ENCODE assay signal across 1 cellular context in genomic region chr3:15098503-15099363, GRCh38.
TF ChIP-seq lines count a peak whose summit lies in the region.

TSS of gene RBSN (minus strand) at chr3:15099148. CDS start at chr3:15096120, 3,028 bp downstream.

TF ChIP-seq in HEK293, 187 proteins besides CTCF, POLR2A, EP300 and RAD21 (continued from another document and continues in another):
- TF ChIP-seq INSM2 (tag by site-specific recombination; IDR thresholded peaks at IDR 0.05) (peak; percentile 69), RBAK (tag by site-specific recombination; IDR thresholded peaks at IDR 0.05) (peak; percentile 15; the same call in 1 of the 2 replicates), ZNF221 (tag by site-specific recombination; IDR thresholded peaks at IDR 0.05; ENCODE audit: borderline replicate concordance) (no peak), ZFHX2 (tag by site-specific recombination; conservative IDR thresholded peaks at IDR 0.05) (peak; percentile 100), REST (tag by site-specific recombination; IDR thresholded peaks at IDR 0.05) (no peak; the same call in none of the 2 replicates), ZNF707 (tag by site-specific recombination; IDR thresholded peaks at IDR 0.05) (no peak), GFI1B (tag by site-specific recombination; IDR thresholded peaks at IDR 0.05) (peak; percentile 15; the same call in 1 of the 2 replicates), MZF1 (tag by site-specific recombination; IDR thresholded peaks at IDR 0.05; ENCODE audit: borderline replicate concordance) (peak; percentile 86; the same call in 1 of the 2 replicates), PRDM2 (tag by site-specific recombination; IDR thresholded peaks at IDR 0.05; ENCODE audit: borderline replicate concordance) (0 out of 2 replicates have a peak, but pooled peaks have one; percentile 21), ZNF701 (tag by site-specific recombination; IDR thresholded peaks at IDR 0.05) (no peak), ZNF112 (tag by site-specific recombination; IDR thresholded peaks at IDR 0.05) (no peak), SP2 (tag by site-specific recombination; IDR thresholded peaks at IDR 0.05) (peak; percentile 99), KLF1 (tag by site-specific recombination; IDR thresholded peaks at IDR 0.05) (peak; percentile 94), ZNF792 (tag by site-specific recombination; IDR thresholded peaks at IDR 0.05) (peak; percentile 86), BCL6B (tag by site-specific recombination; IDR thresholded peaks at IDR 0.05) (peak; percentile 20; the same call in 1 of the 2 replicates), ZSCAN16 (tag by site-specific recombination; IDR thresholded peaks at IDR 0.05) (0 out of 2 replicates have a peak, but pooled peaks have one; percentile 68), PATZ1 (tag by site-specific recombination; IDR thresholded peaks at IDR 0.05) (peak; percentile 95), ZNF302 (tag by site-specific recombination; IDR thresholded peaks at IDR 0.05; ENCODE audit: low read depth) (no peak), YY2 (tag by site-specific recombination; IDR thresholded peaks at IDR 0.05) (peak; percentile 99), ZSCAN18 (tag by site-specific recombination; IDR thresholded peaks at IDR 0.05) (peak; percentile 46; the same call in 1 of the 2 replicates), ZNF335 (tag by site-specific recombination; conservative IDR thresholded peaks at IDR 0.05) (peak; percentile 95), BCL11B (tag by site-specific recombination; IDR thresholded peaks at IDR 0.05; ENCODE audit: low read depth) (no peak), ZSCAN4 (tag by site-specific recombination; IDR thresholded peaks at IDR 0.05) (peak; percentile 94), AEBP2 (tag by site-specific recombination; IDR thresholded peaks at IDR 0.05; ENCODE audit: borderline replicate concordance) (0 out of 2 replicates have a peak, but pooled peaks have one; percentile 26), GLIS1 (tag by site-specific recombination; IDR thresholded peaks at IDR 0.05) (peak; percentile 31; the same call in 1 of the 2 replicates), TRIM28 (IDR thresholded peaks at IDR 0.05; ENCODE audit: borderline replicate concordance, low read length) (no peak), ZNF768 (tag by site-specific recombination; IDR thresholded peaks at IDR 0.05) (no peak; the same call in 1 of the 2 replicates), PRDM10 (tag by site-specific recombination; IDR thresholded peaks at IDR 0.05) (peak; percentile 54), MYNN (tag by site-specific recombination; IDR thresholded peaks at IDR 0.05; ENCODE audit: borderline replicate concordance) (0 out of 2 replicates have a peak, but pooled peaks have one; percentile 30)
